In genomic region chr3:184786271-184787010, GRCh38 we compare ENCODE assay signal across 8 cellular contexts. TPM values are rescaled to one million over a fixed set of nuclear protein-coding genes. Genes with fewer than 3 reads are reported as not detected.
DNase-seq lines count a peak whose midpoint lies in the region; ATAC-seq and TF ChIP-seq lines count a peak whose summit lies in the region.

No MANE protein-coding gene starts in this region.

- H3K27ac ChIP-seq in left lung (peak overlapping the region; percentile 31 to 46), upper lobe of left lung (peak overlapping the region in 1 of 4 donors; percentile 6)

- CTCF ChIA-PET in AG04449 (lab: Yijun Ruan, JAX): interaction anchor here (0.6 to 12.4 kb wide), 10 partner anchors 8 to 88 kb away, joined by 3 to 192 read pairs (median 4); no protein-coding TSS in a partner anchor

- TF ChIP-seq POLR2A in upper lobe of left lung (IDR thresholded peaks at IDR 0.05): no peak

- H3K36me3 ChIP-seq in left lung: no peaks in the 10 kb centered on the region
- no peaks in the 10 kb centered on the region for H3K36me3 ChIP-seq in upper lobe of left lung

- no peak for TF ChIP-seq CTCF in AG04449 (IDR thresholded peaks at IDR 0.05; ENCODE audit: insufficient read depth, low read length, missing control alignments)
- TF ChIP-seq CTCF in left lung (IDR thresholded peaks at IDR 0.05): no peak
- TF ChIP-seq CTCF in upper lobe of left lung (IDR thresholded peaks at IDR 0.05): no peak

- TF ChIP-seq EP300 in upper lobe of left lung (IDR thresholded peaks at IDR 0.05): no peak

- whole genome bisulfite sequencing in upper lobe of left lung, 2 donors: 25 to 31% methylated on average over 7 to 11 of the region's 11 CpGs

- H3K9me3 ChIP-seq in left lung: no peaks in the 10 kb centered on the region
- H3K9me3 ChIP-seq in upper lobe of left lung: no peaks in the 10 kb centered on the region

- DNase-seq in AG04449 (ENCODE audit: low read depth, low spot score) (peak; percentile 77), astrocyte of the hippocampus (ENCODE audit: low read depth, low spot score) (peak; percentile 62), left lung (peak in 1 of 2 donors; percentile 76), upper lobe of left lung (peak in 1 of 2 donors; percentile 73), SHP77 treated with DMSO at 0.1 percent for 48 hours (lab: John Stamatoyannopoulos, UW) (no peak)
- peak; percentile 79 for DNase-seq in Jurkat, Clone E6-1 (ENCODE audit: low read depth, low spot score)
- no peak for DNase-seq in stimulated activated CD4-positive, alpha-beta T cell treated with anti-CD3 and anti-CD28 coated beads, Interleukin-1b, Interleukin-23, amount 100 ng/mL, for 48 hours

- no peaks in the 10 kb centered on the region for H3K27me3 ChIP-seq in left lung
- H3K27me3 ChIP-seq in upper lobe of left lung: no peaks in the 10 kb centered on the region

- H3K4me1 ChIP-seq in left lung (peaks cover 5 to 16% of the 10 kb centered on the region in 2 donors), upper lobe of left lung (peaks cover 10 to 14% (median 13%) of the 10 kb centered on the region in 4 donors)

- ATAC-seq in left lung (peak; percentile 73), upper lobe of left lung (ENCODE audit: low FRiP score in 2 of 2) (peak; percentile 73 to 90), GM19397 (IDR thresholded peaks at IDR 0.05; ENCODE audit: unreplicated experiment) (no peak)

- intact Hi-C loops in left lung (cut with DNase I): no loop called here

- H3K4me3 ChIP-seq in AG04449 (ENCODE audit: low read depth, low read length) (peak overlapping the region; percentile 27), left lung (no peak overlapping the region), upper lobe of left lung (no peak overlapping the region)
- no peak overlapping the region; the same call in 1 of the 2 replicates for H3K4me3 ChIP-seq in Jurkat, Clone E6-1 (ENCODE audit: low read length)

- POLR2A ChIA-PET in AG04449 (lab: Yijun Ruan, JAX): interaction anchor here (0.6 to 1.5 kb wide), 5 partner anchors 9 to 225 kb away, joined by 3 to 14 read pairs (median 3); partner anchors contain the start of gene EPHB3

RNA-seq across cellular contexts. Expression of gene VPS8, which starts 25.5 kb away (rescaled TPM):
- 24.3 TPM for polyA plus RNA-seq in Jurkat, Clone E6-1 (2012; ENCODE audit: insufficient read depth, insufficient read length)
- total RNA-seq in left lung (100 to 1,000 TPM in 1 of 2 donors, 10 to 100 TPM in 1; 65.7 to 114 TPM), upper lobe of left lung (100 to 1,000 TPM in 2 of 6 donors, 10 to 100 TPM in 4; 50.9 to 147 (median 61.5) TPM)

Comparison
In these comparisons a context has a peak if more than half of its experiments do, and no peak if none do; other contexts are left out.
1. DNase-seq: peak in AG04449 (single experiment), Jurkat, Clone E6-1 (single experiment) and astrocyte of the hippocampus (single experiment); none in SHP77 treated with DMSO at 0.1 percent for 48 hours (single experiment) and stimulated activated CD4-positive, alpha-beta T cell treated with anti-CD3 and anti-CD28 coated beads, Interleukin-1b, Interleukin-23, amount 100 ng/mL, for 48 hours (single experiment).